ENCODE assay signal across 12 cellular contexts in the genomic region with DNA sequence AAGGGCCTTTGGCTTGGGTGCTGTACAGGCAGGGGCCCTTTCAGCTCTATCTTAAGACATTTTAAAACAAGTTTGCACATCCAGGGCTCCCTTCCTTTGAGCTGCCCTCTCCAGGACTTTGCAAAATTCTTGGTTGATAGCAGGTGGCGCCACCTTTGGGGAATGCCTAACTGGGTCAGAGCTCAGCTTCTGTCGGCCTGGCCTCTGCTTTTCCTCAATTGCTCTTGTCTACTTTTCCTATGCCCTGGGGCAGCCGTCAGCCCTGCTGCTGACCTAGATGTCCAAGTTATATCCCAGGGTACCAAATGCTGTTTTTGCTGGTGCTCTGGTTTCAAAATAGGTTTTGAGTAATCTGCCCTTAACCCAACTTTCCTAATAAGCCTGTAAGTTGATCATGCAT.
DNase-seq lines count a peak whose midpoint lies in the region; ATAC-seq, FAIRE-seq and TF ChIP-seq lines count a peak whose summit lies in the region.
"Had no signal": no experiment of that assay in that cellular context is flagged by ENCODE, and none has a peak within 500 bp of the region (broad histone marks: within the 10 kb centered on the region; RNA-seq: fewer than 3 reads in every experiment).

No MANE protein-coding gene starts in this region.

- intact Hi-C loops in activated naive CD4-positive, alpha-beta T cell treated with anti-CD3 and anti-CD28 coated beads for 36 hours (cut with micrococcal nuclease) = loop anchor here (1.0 kb wide), 1 partner anchor 169 kb away; no protein-coding TSS in a partner anchor
- intact Hi-C loops in spleen (cut with DNase I; ENCODE audit: low total_unique reads) = no loop called here

- H3K27me3 ChIP-seq in spleen (replicated peaks in 1 of 7) = no peaks in the 10 kb centered on the region
- H3K27me3 ChIP-seq: ovary had no signal

- 52 to 78% (median 66%) methylated on average over 3 of the region's 3 CpGs for WGBS in spleen, 5 donors

- H3K4me3 ChIP-seq in NB4 (ENCODE audit: low read depth, low read length) (no peak overlapping the region), spleen (no peak overlapping the region)
- H3K4me3 ChIP-seq: ovary had no signal

- DNase-seq in activated naive CD4-positive, alpha-beta T cell treated with Interleukin-2 at 50 U/mL for 16 hours = peak; percentile 13
- no peak for DNase-seq in activated naive CD4-positive, alpha-beta T cell treated with anti-CD3 and anti-CD28 coated beads, Interleukin-2, amount 50 U/mL, for 16 hours
- peak; percentile 17 for DNase-seq in NB4 (ENCODE audit: low read depth)
- peak; percentile 69 for DNase-seq in activated naive CD4-positive, alpha-beta T cell treated with anti-CD3 and anti-CD28 coated beads for 36 hours
- no peak for DNase-seq in spleen
- DNase-seq in frontal cortex (ENCODE audit: low spot score in 2 of 2) = no peak
- DNase-seq in COR-L47 (lab: John Stamatoyannopoulos, UW) = no peak
- DNase-seq: GOT3, NCI-H1417 treated with DMSO at 0.1 percent for 48 hours, ovary had no signal

- peaks cover 12% of the 10 kb centered on the region for H3K4me1 Mint-ChIP-seq in activated naive CD4-positive, alpha-beta T cell treated with anti-CD3 and anti-CD28 coated beads for 36 hours (ENCODE audit: low read depth)

- H3K4me1 ChIP-seq in spleen = peaks cover 0 to 39% (median 3%) of the 10 kb centered on the region in 6 donors

- CTCF ChIA-PET in activated naive CD4-positive, alpha-beta T cell treated with anti-CD3 and anti-CD28 coated beads for 36 hours (lab: Charles Lee) = interaction anchor here (0.6 to 1.3 kb wide), 5 partner anchors 11 to 169 kb away, joined by 3 to 6 read pairs (median 5); no protein-coding TSS in a partner anchor

- peaks cover 48% of the 10 kb centered on the region for H3K36me3 Mint-ChIP-seq in activated naive CD4-positive, alpha-beta T cell treated with anti-CD3 and anti-CD28 coated beads for 36 hours (ENCODE audit: low read depth)

- peak overlapping the region in 5 of 8 donors; percentile 22 to 73 (median 39) for H3K27ac ChIP-seq in spleen
- H3K27ac ChIP-seq: ovary had no signal

- no peak for FAIRE-seq in frontal cortex (lab: Jason Lieb, UNC)
- FAIRE-seq: islet of Langerhans had no signal

- peak; percentile 9 for TF ChIP-seq CTCF in NB4 (IDR thresholded peaks at IDR 0.05; ENCODE audit: low read depth, low read length)
- TF ChIP-seq CTCF in spleen (IDR thresholded peaks at IDR 0.05 in 8 of 11, conservative IDR thresholded peaks at IDR 0.05 in 3 of 11) = peak in 5 of 11 experiments; percentile 5 to 33 (median 21)

- H3K4me3 Mint-ChIP-seq in activated naive CD4-positive, alpha-beta T cell treated with anti-CD3 and anti-CD28 coated beads for 36 hours = no peak overlapping the region

- peaks cover 2% of the 10 kb centered on the region for H3K9me3 Mint-ChIP-seq in activated naive CD4-positive, alpha-beta T cell treated with anti-CD3 and anti-CD28 coated beads for 36 hours

- peak overlapping the region; percentile 69 for H3K27ac Mint-ChIP-seq in activated naive CD4-positive, alpha-beta T cell treated with anti-CD3 and anti-CD28 coated beads for 36 hours

- no peaks in the 10 kb centered on the region for H3K9me3 ChIP-seq in spleen
- H3K9me3 ChIP-seq: ovary had no signal

- no peak for ATAC-seq in HG02763 (IDR thresholded peaks at IDR 0.05; ENCODE audit: unreplicated experiment)

- peaks cover 0 to 98% (median 49%) of the 10 kb centered on the region in 6 donors for H3K36me3 ChIP-seq in spleen
- H3K36me3 ChIP-seq: ovary had no signal

- H3K27me3 Mint-ChIP-seq in activated naive CD4-positive, alpha-beta T cell treated with anti-CD3 and anti-CD28 coated beads for 36 hours (ENCODE audit: low read depth) = no peaks in the 10 kb centered on the region

- TF ChIP-seq POLR2A in NB4 (IDR thresholded peaks at IDR 0.05; ENCODE audit: extremely low read depth, insufficient read length) (no peak), spleen (IDR thresholded peaks at IDR 0.05) (no peak)

Comparison
In these comparisons a context has a peak if more than half of its experiments do, and no peak if none do; other contexts are left out.
1. DNase-seq: peak in activated naive CD4-positive, alpha-beta T cell treated with Interleukin-2 at 50 U/mL for 16 hours (single experiment), NB4 (single experiment) and activated naive CD4-positive, alpha-beta T cell treated with anti-CD3 and anti-CD28 coated beads for 36 hours (single experiment); none in activated naive CD4-positive, alpha-beta T cell treated with anti-CD3 and anti-CD28 coated beads, Interleukin-2, amount 50 U/mL, for 16 hours (single experiment), spleen (single experiment), frontal cortex (0 of 2) and COR-L47 (single experiment).